Comparison of ENCODE assay signal across 8 cellular contexts in genomic region chr16:89602273-89602951, GRCh38. TPM values are rescaled to one million over a fixed set of nuclear protein-coding genes. Genes with fewer than 3 reads are reported as not detected.
DNase-seq lines count a peak whose midpoint lies in the region; ATAC-seq and TF ChIP-seq lines count a peak whose summit lies in the region.

No MANE protein-coding gene starts in this region.

- H3K27me3 ChIP-seq in HCT116 (ENCODE audit: insufficient read depth, low read length) (no peaks in the 10 kb centered on the region), adipocyte (replicated peaks; ENCODE audit: control insufficient read depth, insufficient read depth, low read length) (peaks cover 9% of the 10 kb centered on the region)

- peaks cover 14% of the 10 kb centered on the region for H3K4me1 Mint-ChIP-seq in T-helper 17 cell

- peak overlapping the region; percentile 43 for H3K27ac ChIP-seq in HCT116 (ENCODE audit: low read depth, low read length)

- H3K4me3 Mint-ChIP-seq in T-helper 17 cell, result peak overlapping the region; percentile 33

- ATAC-seq in HCT116 (peak; percentile 71), T-helper 17 cell (peak; percentile 78)

- intact Hi-C loops in HCT116 (cut with micrococcal nuclease), result no loop called here

- H3K4me1 ChIP-seq in HCT116 (ENCODE audit: control insufficient read depth in 1 of 2, insufficient read depth in 2 of 2, low read length in 2 of 2) (peaks cover 28 to 52% of the 10 kb centered on the region in 2 experiments), adipocyte (ENCODE audit: control insufficient read depth, insufficient read depth, low read length) (peaks cover 11% of the 10 kb centered on the region)

- no peaks in the 10 kb centered on the region for H3K9me2 ChIP-seq in HCT116 (ENCODE audit: insufficient read depth)

- CTCF ChIA-PET in AG04449 (lab: Yijun Ruan, JAX) (interaction anchor here (0.9 to 3.9 kb wide), 4 partner anchors 13 to 48 kb away, joined by 3 to 20 read pairs (median 5); partner anchors contain the start of gene CPNE7), HCT116 (lab: Charles Lee) (interaction anchor here (1.0 to 2.0 kb wide), 7 partner anchors 11 to 40 kb away, joined by 3 to 10 read pairs (median 4); partner anchors contain the start of gene DPEP1)

- H4K20me1 ChIP-seq in HCT116 (ENCODE audit: insufficient read depth), result no peaks in the 10 kb centered on the region

- no peak for TF ChIP-seq CTCF in AG04449 (IDR thresholded peaks at IDR 0.05; ENCODE audit: insufficient read depth, low read length, missing control alignments)
- no peak for TF ChIP-seq CTCF in HCT116 (IDR thresholded peaks at IDR 0.05 in 2 of 3, conservative IDR thresholded peaks at IDR 0.05 in 1 of 3; ENCODE audit: borderline replicate concordance in 1 of 3, insufficient read depth in 1 of 3, low read depth in 2 of 3, low read length in 2 of 3)

- H3K79me2 ChIP-seq in HCT116 (ENCODE audit: insufficient read depth, low read length), result no peaks in the 10 kb centered on the region

- H3K4me2 ChIP-seq in HCT116 (ENCODE audit: low read length), result peak overlapping the region; percentile 83

- POLR2A ChIA-PET in AG04449 (lab: Yijun Ruan, JAX), result interaction anchor here (0.5 to 1.2 kb wide), 5 partner anchors 12 to 40 kb away, joined by 3 read pairs; no protein-coding TSS in a partner anchor
- POLR2A ChIA-PET in HCT116 (lab: Charles Lee), result interaction anchor here (0.7 to 1.8 kb wide), 6 partner anchors 13 to 385 kb away, joined by 3 to 6 read pairs (median 3); partner anchors contain the start of genes CHMP1A and SPATA33

- no TSS peak for BruUV-seq in HCT116 (replicated peaks; lab: Mats Ljungman, UMichigan)

- H3K27me3 Mint-ChIP-seq in T-helper 17 cell, result no peaks in the 10 kb centered on the region

- H3K4me3 ChIP-seq in AG04449 (ENCODE audit: low read depth, low read length), result peak overlapping the region; percentile 32
- H3K4me3 ChIP-seq in HCT116 (replicated peaks in 1 of 2; ENCODE audit: low read depth in 1 of 2, low read length in 2 of 2), result peak overlapping the region; percentile 19 to 49
- H3K4me3 ChIP-seq in adipocyte (ENCODE audit: low read length), result peak overlapping the region; percentile 22

- RAD21 ChIA-PET in HCT116 (lab: Charles Lee; ENCODE audit: low non-redundant PET in 1 of 2, low total read pairs in 2 of 2, uncharacterized antibody in 2 of 2, unreplicated experiment in 2 of 2), result interaction anchor here in 1 of 2 experiments (0.6 to 0.7 kb wide), 2 partner anchors 15 to 25 kb away, joined by 3 read pairs; no protein-coding TSS in a partner anchor

- TF ChIP-seq RAD21 in HCT116 (IDR thresholded peaks at IDR 0.05; ENCODE audit: low read depth), result no peak

- H3K9me3 ChIP-seq in HCT116 (ENCODE audit: control insufficient read depth in 1 of 2, insufficient read depth in 1 of 2, low read depth in 1 of 2, low read length in 2 of 2) (no peaks in the 10 kb centered on the region), T-helper 17 cell (ENCODE audit: control insufficient read depth, low read length, poor library complexity, severe bottlenecking) (no peaks in the 10 kb centered on the region), adipocyte (ENCODE audit: control insufficient read depth, low read length) (no peaks in the 10 kb centered on the region)

- TF ChIP-seq POLR2A in HCT116 (IDR thresholded peaks at IDR 0.05; ENCODE audit: borderline replicate concordance, extremely low read depth, insufficient read depth, insufficient read length), result no peak

- H3K36me3 Mint-ChIP-seq in T-helper 17 cell (ENCODE audit: low read depth), result no peaks in the 10 kb centered on the region

- no peak overlapping the region for H3K27ac Mint-ChIP-seq in T-helper 17 cell

- DNase-seq in AG04449 (ENCODE audit: low read depth, low spot score) (no peak), HCT116 (ENCODE audit: low read depth, low spot score) (peak; percentile 24), T-helper 17 cell (no peak), adipocyte (ENCODE audit: low read depth) (peak; percentile 85), kidney tubule cell (ENCODE audit: low spot score) (peak; percentile 88), NCI-H526 (lab: John Stamatoyannopoulos, UW) (no peak), NCI-H187 (lab: John Stamatoyannopoulos, UW) (no peak)
- DNase-seq in stimulated activated CD8-positive, alpha-beta memory T cell treated with anti-CD3 and anti-CD28 coated beads, Interleukin-12 subunit alpha, Interleukin-12 subunit beta, amount 100 ng/mL, for 24 hours (ENCODE audit: extremely low read depth), result peak; percentile 41

- no peaks in the 10 kb centered on the region for H3K36me3 ChIP-seq in HCT116 (ENCODE audit: control insufficient read depth in 1 of 2, insufficient read depth in 2 of 2, low read length in 2 of 2)
- no peaks in the 10 kb centered on the region for H3K36me3 ChIP-seq in adipocyte (ENCODE audit: control insufficient read depth, insufficient read depth, low read length, severe bottlenecking)

- H3K9ac ChIP-seq in HCT116 (ENCODE audit: low read length) (peak overlapping the region; percentile 31), adipocyte (ENCODE audit: low read length) (no peak overlapping the region)

- H2AFZ ChIP-seq in HCT116 (ENCODE audit: low read depth, low read length, poor library complexity, severe bottlenecking), result peak overlapping the region; percentile 27

TF ChIP-seq in HCT116, 20 proteins besides CTCF, POLR2A, EP300 and RAD21:
- TF ChIP-seq POLR2AphosphoS5 (IDR thresholded peaks at IDR 0.05; ENCODE audit: low read depth, low read length), result peak; percentile 31; the same call in 1 of the 2 replicates
- no peak for TF ChIP-seq CEBPB (IDR thresholded peaks at IDR 0.05; ENCODE audit: low read depth)
- peak; percentile 66 for TF ChIP-seq TCF7L2 (IDR thresholded peaks at IDR 0.05; ENCODE audit: borderline replicate concordance, extremely low read depth, insufficient read depth, insufficient read length)

RNA-seq across cellular contexts. Expression of gene DPEP1, which starts 11.0 kb away (rescaled TPM):
- total RNA-seq in HCT116 (2021; ENCODE audit: unreplicated experiment) (1.1 TPM), T-helper 17 cell (not detected)
- polyA plus RNA-seq in HCT116 (2012), result 0.73 and 1.1 TPM in 2 replicates

RNA-seq across cellular contexts. Expression of gene CPNE7, which starts 26.9 kb away (rescaled TPM):
- total RNA-seq in HCT116 (2021; ENCODE audit: unreplicated experiment), result 201 TPM
- polyA plus RNA-seq in HCT116 (2012), result 136 and 148 TPM in 2 replicates
- total RNA-seq in T-helper 17 cell, result 1 to 10 TPM; 4.7 to 8.2 TPM

RNA-seq across cellular contexts. Expression of gene RPL13, which starts 41.9 kb away (rescaled TPM):
- total RNA-seq in HCT116 (2021; ENCODE audit: unreplicated experiment) (4,404 TPM), T-helper 17 cell (1,000 to 10,000 TPM; 4,192 to 4,476 TPM)
- polyA plus RNA-seq in HCT116 (2012), result 9,099 and 10,215 TPM in 2 replicates

RNA-seq across cellular contexts. Expression of gene CHMP1A, which starts 55.1 kb away (rescaled TPM):
- total RNA-seq in HCT116 (2021; ENCODE audit: unreplicated experiment), result 158 TPM
- polyA plus RNA-seq in HCT116 (2012), result 113 and 129 TPM in 2 replicates
- total RNA-seq in T-helper 17 cell, result 10 to 100 TPM; 75.3 to 76.9 TPM

RNA-seq across cellular contexts. Expression of gene SPATA33, which starts 55.2 kb away (rescaled TPM):
- total RNA-seq in HCT116 (2021; ENCODE audit: unreplicated experiment) (24.9 TPM), T-helper 17 cell (10 to 100 TPM in 1 of 2 donors, 1 to 10 TPM in 1; 8.3 to 10.1 TPM)
- 6.8 and 12.2 TPM in 2 replicates for polyA plus RNA-seq in HCT116 (2012)

Comparison
In these comparisons a context has a peak if more than half of its experiments do, and no peak if none do; other contexts are left out.
1. DNase-seq: peak in HCT116 (single experiment), adipocyte (single experiment), kidney tubule cell (single experiment) and stimulated activated CD8-positive, alpha-beta memory T cell treated with anti-CD3 and anti-CD28 coated beads, Interleukin-12 subunit alpha, Interleukin-12 subunit beta, amount 100 ng/mL, for 24 hours (single experiment); none in AG04449 (single experiment), T-helper 17 cell (0 of 3), NCI-H526 (0 of 2) and NCI-H187 (0 of 2).
2. RNA of gene CPNE7, which starts 26.9 kb away (total RNA-seq): 201 TPM in HCT116 (single experiment); 4.7 to 8.2 TPM in T-helper 17 cell; every median in the first group is over 10 times any median in the second.
3. Peak in every context shown above with its lines, with median percentiles within 50 percentile points of each other: H3K4me3 ChIP-seq.